ENCODE assay signal across 8 cellular contexts in genomic region chr21:45228171-45228641, GRCh38. TPM values are rescaled to one million over a fixed set of nuclear protein-coding genes. Genes with fewer than 3 reads are reported as not detected.
A peak's percentile ranks its signal among the peaks of the same experiment; 100 is the strongest.
DNase-seq lines count a peak whose midpoint lies in the region; ATAC-seq and TF ChIP-seq lines count a peak whose summit lies in the region.

No MANE protein-coding gene starts in this region.

- TF ChIP-seq CTCF in fibroblast of mammary gland (conservative IDR thresholded peaks at IDR 0.05; ENCODE audit: control insufficient read depth, insufficient read depth, low read depth, low read length), result no peak

- H3K4me3 ChIP-seq in fibroblast of mammary gland (ENCODE audit: control insufficient read depth, low read depth, low read length), result no peak overlapping the region

- DNase-seq in LoVo (ENCODE audit: low spot score) (peak; percentile 56), fibroblast of mammary gland (ENCODE audit: low read depth) (peak; percentile 97), NCI-H69 (lab: John Stamatoyannopoulos, UW) (no peak), mucosa of gallbladder (ENCODE audit: low spot score) (no peak), ecto neural progenitor cell (ENCODE audit: low spot score) (no peak)
- DNase-seq in activated CD8-positive, alpha-beta memory T cell treated with anti-CD3 and anti-CD28 coated beads, Interleukin-2, amount 50 U/mL, for 1 hour (ENCODE audit: extremely low read depth), result peak; percentile 59
- DNase-seq in stimulated activated CD4-positive, alpha-beta T cell treated with anti-CD3 and anti-CD28 coated beads, Interleukin-4, amount 100 ng/mL, for 1 hour, result peak; percentile 58

- no peak for ATAC-seq in HG02798 (IDR thresholded peaks at IDR 0.05; ENCODE audit: poor library complexity, unreplicated experiment)

RNA-seq across cellular contexts. Expression of gene POFUT2, which starts 59.5 kb away (rescaled TPM):
- 42.7 TPM for total RNA-seq in mucosa of gallbladder

Comparison
In these comparisons a context has a peak if more than half of its experiments do, and no peak if none do; other contexts are left out.
1. DNase-seq: peak in LoVo (single experiment), activated CD8-positive, alpha-beta memory T cell treated with anti-CD3 and anti-CD28 coated beads, Interleukin-2, amount 50 U/mL, for 1 hour (single experiment), fibroblast of mammary gland (single experiment) and stimulated activated CD4-positive, alpha-beta T cell treated with anti-CD3 and anti-CD28 coated beads, Interleukin-4, amount 100 ng/mL, for 1 hour (single experiment); none in NCI-H69 (single experiment), mucosa of gallbladder (single experiment) and ecto neural progenitor cell (single experiment).